8 cellular contexts compared by ENCODE assay signal in the genomic region with DNA sequence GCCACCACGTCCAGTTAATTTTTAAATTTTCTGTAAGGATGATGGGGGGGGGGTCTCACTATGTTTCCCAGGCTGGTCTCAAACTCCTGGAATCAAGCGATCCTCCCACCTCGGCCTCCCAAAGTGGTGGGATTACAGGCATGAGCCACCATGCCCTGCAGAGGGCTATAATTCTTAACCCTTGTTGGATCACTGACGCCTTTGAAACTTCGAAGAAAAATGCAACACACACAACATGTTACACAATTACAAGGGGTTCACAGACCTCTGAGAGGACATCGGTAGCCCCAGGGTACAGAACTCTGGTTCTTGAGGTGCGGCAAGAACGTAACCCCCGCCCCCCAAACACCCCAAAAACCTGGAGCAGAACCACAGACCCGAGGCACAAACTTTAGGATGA. TPM values are rescaled to one million over a fixed set of nuclear protein-coding genes. Genes with fewer than 3 reads are reported as not detected.
A peak's percentile ranks its signal among the peaks of the same experiment; 100 is the strongest.
DNase-seq lines count a peak whose midpoint lies in the region; ATAC-seq and TF ChIP-seq lines count a peak whose summit lies in the region.

No MANE protein-coding gene starts in this region.

- no peak for ATAC-seq in SK-N-SH treated with all-trans-retinoic acid at 6 μM for 48 hours

- H4K20me1 ChIP-seq in SK-N-SH (ENCODE audit: insufficient read depth), result no peaks in the 10 kb centered on the region

- no peaks in the 10 kb centered on the region for H3K36me3 Mint-ChIP-seq in immature natural killer cell

- CTCF ChIA-PET in SK-N-SH (lab: Yijun Ruan, JAX), result interaction anchor here (0.6 to 11.6 kb wide), 8 partner anchors 7 to 469 kb away, joined by 3 to 96 read pairs (median 5); no protein-coding TSS in a partner anchor

- no peaks in the 10 kb centered on the region for H3K9me3 Mint-ChIP-seq in immature natural killer cell

- peak overlapping the region; percentile 73 to 84 (median 83) for H3K4me3 Mint-ChIP-seq in immature natural killer cell

- no peak for TF ChIP-seq EP300 in SK-N-SH (IDR thresholded peaks at IDR 0.05; ENCODE audit: borderline replicate concordance in 1 of 2, low read depth in 1 of 2, low read length in 1 of 2)

- no peak for TF ChIP-seq RAD21 in SK-N-SH (IDR thresholded peaks at IDR 0.05; ENCODE audit: low read length)

- H2AFZ ChIP-seq in SK-N-SH (ENCODE audit: low read depth), result peak overlapping the region; percentile 98

- no peaks in the 10 kb centered on the region for H3K9me3 ChIP-seq in SK-N-SH
- no peaks in the 10 kb centered on the region for H3K9me3 ChIP-seq in adipocyte (ENCODE audit: control insufficient read depth, low read length)
- H3K9me3 ChIP-seq in stomach smooth muscle (ENCODE audit: control insufficient read depth in 2 of 2, low read length in 2 of 2), result no peaks in the 10 kb centered on the region

- TF ChIP-seq CTCF in SK-N-SH (IDR thresholded peaks at IDR 0.05), result no peak

- H3K27me3 ChIP-seq in SK-N-SH (ENCODE audit: insufficient read depth), result no peaks in the 10 kb centered on the region
- no peaks in the 10 kb centered on the region for H3K27me3 ChIP-seq in adipocyte (replicated peaks; ENCODE audit: control insufficient read depth, insufficient read depth, low read length)
- H3K27me3 ChIP-seq in stomach smooth muscle (ENCODE audit: control insufficient read depth in 1 of 2, insufficient read depth in 2 of 2, low read length in 2 of 2), result no peaks in the 10 kb centered on the region

- H3K27me3 Mint-ChIP-seq in immature natural killer cell (ENCODE audit: low read depth in 3 of 3), result peaks cover 1 to 4% (median 2%) of the 10 kb centered on the region in 3 donors

- H3K9ac ChIP-seq in SK-N-SH (peak overlapping the region; percentile 77), adipocyte (ENCODE audit: low read length) (peak overlapping the region; percentile 88), stomach smooth muscle (ENCODE audit: low read length in 2 of 2) (peak overlapping the region; percentile 71 to 93)

- H3K4me2 ChIP-seq in SK-N-SH, result peak overlapping the region; percentile 86

- H3K36me3 ChIP-seq in SK-N-SH (replicated peaks in 1 of 2; ENCODE audit: control insufficient read depth in 1 of 2, insufficient read depth in 2 of 2, low read length in 1 of 2), result no peaks in the 10 kb centered on the region
- no peaks in the 10 kb centered on the region for H3K36me3 ChIP-seq in adipocyte (ENCODE audit: control insufficient read depth, insufficient read depth, low read length, severe bottlenecking)
- H3K36me3 ChIP-seq in stomach smooth muscle (ENCODE audit: control insufficient read depth in 2 of 2, insufficient read depth in 2 of 2, low read length in 2 of 2), result no peaks in the 10 kb centered on the region

- H3K27ac ChIP-seq in SK-N-SH (ENCODE audit: low read depth in 2 of 2, low read length in 1 of 2), result peak overlapping the region in 1 of 2 experiments; percentile 81; a peak in 1 of 4 replicates
- H3K27ac ChIP-seq in stomach smooth muscle (ENCODE audit: low read length), result peak overlapping the region; percentile 90

- H3K4me3 ChIP-seq in SK-N-SH (ENCODE audit: low read depth in 2 of 2, low read length in 1 of 2), result peak overlapping the region; percentile 47 to 66
- peak overlapping the region; percentile 81 for H3K4me3 ChIP-seq in adipocyte (ENCODE audit: low read length)
- H3K4me3 ChIP-seq in stomach smooth muscle (ENCODE audit: low read length in 2 of 2), result peak overlapping the region; percentile 69 to 83

- DNase-seq in SK-N-SH (no peak), adipocyte (ENCODE audit: low read depth) (no peak), immature natural killer cell (no peak), HuH-7.5 (ENCODE audit: low spot score) (no peak), NCI-H1694 treated with DMSO at 0.1 percent for 48 hours (lab: John Stamatoyannopoulos, UW) (no peak), NCI-H2171 treated with DMSO at 0.1 percent for 48 hours (lab: John Stamatoyannopoulos, UW) (no peak)

- H3K27ac Mint-ChIP-seq in immature natural killer cell, result peak overlapping the region in 4 of 6 donors; percentile 30 to 83 (median 76)

- no peaks in the 10 kb centered on the region for H3K79me2 ChIP-seq in SK-N-SH (ENCODE audit: insufficient read depth)

- H3F3A ChIP-seq in SK-N-SH (replicated peaks; ENCODE audit: insufficient read depth), result peaks cover 14% of the 10 kb centered on the region

- H3K4me1 ChIP-seq in SK-N-SH (ENCODE audit: control insufficient read depth in 1 of 2, insufficient read depth in 2 of 2, low read depth in 1 of 2, low read length in 1 of 2), result peaks cover 0 to 2% of the 10 kb centered on the region in 2 experiments; a peak in 1 of 4 replicates
- H3K4me1 ChIP-seq in adipocyte (ENCODE audit: control insufficient read depth, insufficient read depth, low read length), result peaks cover 11% of the 10 kb centered on the region
- H3K4me1 ChIP-seq in stomach smooth muscle (ENCODE audit: control insufficient read depth, insufficient read depth, low read length), result peaks cover 19% of the 10 kb centered on the region

- H3K4me1 Mint-ChIP-seq in immature natural killer cell, result peaks cover 16 to 25% of the 10 kb centered on the region in 2 donors

- H3K9me2 ChIP-seq in SK-N-SH, result no peaks in the 10 kb centered on the region

- 80% methylated on average over 6 of the region's 10 CpGs for WGBS in SK-N-SH (ENCODE audit: low lambda C conversion rate)

- POLR2A ChIA-PET in SK-N-SH (lab: Yijun Ruan, JAX), result interaction anchor here (1.6 kb wide), 1 partner anchor 10 kb away, joined by 3 read pairs; no protein-coding TSS in a partner anchor

TF ChIP-seq in SK-N-SH, 30 proteins besides CTCF, POLR2A, EP300 and RAD21:
- TF ChIP-seq TEAD4 (IDR thresholded peaks at IDR 0.05; ENCODE audit: borderline replicate concordance, insufficient read depth), result no peak
- TF ChIP-seq MXI1 (IDR thresholded peaks at IDR 0.05; ENCODE audit: low read depth, low read length), result no peak
- TF ChIP-seq GATA2 (CRISPR knock-in tag; IDR thresholded peaks at IDR 0.05), result no peak

TF ChIP-seq in SK-N-SH treated with all-trans-retinoic acid at 6 μM for 48 hours, 23 proteins besides CTCF, POLR2A, EP300 and RAD21:
- TF ChIP-seq, protein P1, sequence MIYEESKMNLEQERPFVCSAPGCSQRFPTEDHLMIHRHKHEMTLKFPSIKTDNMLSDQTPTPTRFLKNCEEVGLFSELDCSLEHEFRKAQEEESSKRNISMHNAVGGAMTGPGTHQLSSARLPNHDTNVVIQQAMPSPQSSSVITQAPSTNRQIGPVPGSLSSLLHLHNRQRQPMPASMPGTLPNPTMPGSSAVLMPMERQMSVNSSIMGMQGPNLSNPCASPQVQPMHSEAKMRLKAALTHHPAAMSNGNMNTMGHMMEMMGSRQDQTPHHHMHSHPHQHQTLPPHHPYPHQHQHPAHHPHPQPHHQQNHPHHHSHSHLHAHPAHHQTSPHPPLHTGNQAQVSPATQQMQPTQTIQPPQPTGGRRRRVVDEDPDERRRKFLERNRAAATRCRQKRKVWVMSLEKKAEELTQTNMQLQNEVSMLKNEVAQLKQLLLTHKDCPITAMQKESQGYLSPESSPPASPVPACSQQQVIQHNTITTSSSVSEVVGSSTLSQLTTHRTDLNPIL (CRISPR knock-in tag; IDR thresholded peaks at IDR 0.05; ENCODE audit: low read depth), result no peak

RNA-seq across cellular contexts. Expression of a gene that starts 8.4 kb away (rescaled TPM):
- polyA plus RNA-seq in SK-N-SH (2012; rRNA removed) (8.9 and 12.5 TPM in 2 replicates), immature natural killer cell (10 to 100 TPM in 2 of 3 donors, 1 to 10 TPM in 1; 9.8 to 35.5 (median 13.8) TPM)
- polyA plus RNA-seq in SK-N-SH (2012; cell fraction: cytosol; rRNA removed), result 7.7 and 8.8 TPM in 2 replicates
- 9.3 and 16.6 TPM in 2 replicates for polyA plus RNA-seq in SK-N-SH (2012; cell fraction: nucleus; rRNA removed)

RNA-seq across cellular contexts. Expression of a gene that starts 40.3 kb away (rescaled TPM):
- polyA plus RNA-seq in SK-N-SH (2012; rRNA removed) (0.29 and 0.39 TPM in 2 replicates), immature natural killer cell (not detected)
- polyA plus RNA-seq in SK-N-SH (2012; cell fraction: cytosol; rRNA removed), result 0.29 and 0.31 TPM in 2 replicates
- polyA plus RNA-seq in SK-N-SH (2012; cell fraction: nucleus; rRNA removed), result 0.27 and 0.36 TPM in 2 replicates
